In genomic region chr3:196620228-196620627, GRCh38 we compare ENCODE assay signal across 9 cellular contexts. TPM values are rescaled to one million over a fixed set of nuclear protein-coding genes. Genes with fewer than 3 reads are reported as not detected.
DNase-seq lines count a peak whose midpoint lies in the region; ATAC-seq and TF ChIP-seq lines count a peak whose summit lies in the region.
"Had no signal": no experiment of that assay in that cellular context is flagged by ENCODE, and none has a peak within 500 bp of the region (broad histone marks: within the 10 kb centered on the region; RNA-seq: fewer than 3 reads in every experiment).

No MANE protein-coding gene starts in this region.

- in situ Hi-C loops in transverse colon (cut with MboI; ENCODE audit: low pct_ligation_motif_present in 1 of 4, low pct_unique_long_range_greater_than_20kb in 1 of 4, low sequenced_read_pairs in 3 of 4): loop anchor here in 1 of 4 donors (25.0 kb wide), 1 partner anchor 342 kb away; the partner anchor contains the start of gene PIGZ

- H3K36me3 Mint-ChIP-seq in activated naive CD8-positive, alpha-beta T cell treated with anti-CD3 and anti-CD28 coated beads, Interleukin-2, amount 50 U/mL, for 24 hours (ENCODE audit: low read depth): no peaks in the 10 kb centered on the region
- no peaks in the 10 kb centered on the region for H3K36me3 Mint-ChIP-seq in activated naive CD8-positive, alpha-beta T cell treated with anti-CD3 and anti-CD28 coated beads for 36 hours
- H3K36me3 Mint-ChIP-seq: CD4-positive, CD25-positive, alpha-beta regulatory T cell had no signal

- WGBS in transverse colon (ENCODE audit: low coverage in 1 of 2), 2 donors: 60 to 63% methylated on average over 1 to 11 of the region's 11 CpGs

- H3K4me1 ChIP-seq in SJCRH30 (peaks cover 7% of the 10 kb centered on the region), right atrium auricular region (peaks cover 0 to 8% of the 10 kb centered on the region in 2 donors), transverse colon (peaks cover 4 to 13% (median 8%) of the 10 kb centered on the region in 4 donors), MM.1S (ENCODE audit: low read length) (no peaks in the 10 kb centered on the region), colonic mucosa (no peaks in the 10 kb centered on the region)

- peak; percentile 33 for ATAC-seq in activated naive CD8-positive, alpha-beta T cell treated with anti-CD3 and anti-CD28 coated beads, Interleukin-2, amount 50 U/mL, for 24 hours

- H3K27ac Mint-ChIP-seq in activated naive CD8-positive, alpha-beta T cell treated with anti-CD3 and anti-CD28 coated beads, Interleukin-2, amount 50 U/mL, for 24 hours: peak overlapping the region; percentile 29
- no peak overlapping the region for H3K27ac Mint-ChIP-seq in activated naive CD8-positive, alpha-beta T cell treated with anti-CD3 and anti-CD28 coated beads for 36 hours

- no peaks in the 10 kb centered on the region for H3K9me3 Mint-ChIP-seq in activated naive CD8-positive, alpha-beta T cell treated with anti-CD3 and anti-CD28 coated beads, Interleukin-2, amount 50 U/mL, for 24 hours
- H3K9me3 Mint-ChIP-seq in activated naive CD8-positive, alpha-beta T cell treated with anti-CD3 and anti-CD28 coated beads for 36 hours: no peaks in the 10 kb centered on the region
- H3K9me3 Mint-ChIP-seq: CD4-positive, CD25-positive, alpha-beta regulatory T cell had no signal

- H3K36me3 ChIP-seq in SJCRH30 (no peaks in the 10 kb centered on the region), right atrium auricular region (no peaks in the 10 kb centered on the region), transverse colon (no peaks in the 10 kb centered on the region), MM.1S (replicated peaks; ENCODE audit: insufficient read depth, low read length) (no peaks in the 10 kb centered on the region), colonic mucosa (no peaks in the 10 kb centered on the region)

- H3K9me2 ChIP-seq in MM.1S (replicated peaks; ENCODE audit: insufficient read depth, low read length): no peaks in the 10 kb centered on the region

- no peaks in the 10 kb centered on the region for H3F3A ChIP-seq in MM.1S (ENCODE audit: insufficient read depth, low read length)

- TF ChIP-seq POLR2A in transverse colon (IDR thresholded peaks at IDR 0.05): no peak

- no peaks in the 10 kb centered on the region for H3K27me3 Mint-ChIP-seq in activated naive CD8-positive, alpha-beta T cell treated with anti-CD3 and anti-CD28 coated beads, Interleukin-2, amount 50 U/mL, for 24 hours
- H3K27me3 Mint-ChIP-seq in activated naive CD8-positive, alpha-beta T cell treated with anti-CD3 and anti-CD28 coated beads for 36 hours: no peaks in the 10 kb centered on the region
- H3K27me3 Mint-ChIP-seq: CD4-positive, CD25-positive, alpha-beta regulatory T cell had no signal

- no peaks in the 10 kb centered on the region for H3K79me2 ChIP-seq in MM.1S (ENCODE audit: low read length)

- DNase-seq in activated naive CD8-positive, alpha-beta T cell treated with anti-CD3 and anti-CD28 coated beads, Interleukin-2, amount 50 U/mL, for 24 hours: no peak
- DNase-seq in activated naive CD8-positive, alpha-beta T cell treated with anti-CD3 and anti-CD28 coated beads for 36 hours: no peak
- DNase-seq in SJCRH30: peak; percentile 21 to 46
- peak; percentile 71 for DNase-seq in right atrium auricular region (ENCODE audit: low spot score)
- DNase-seq in transverse colon: peak; percentile 44
- no peak for DNase-seq in MM.1S
- no peak for DNase-seq in NCI-H1092 treated with DMSO at 0.1 percent for 48 hours (lab: John Stamatoyannopoulos, UW)
- DNase-seq in colonic mucosa: no peak
- DNase-seq: CD4-positive, CD25-positive, alpha-beta regulatory T cell had no signal

- no peak overlapping the region for H2AFZ ChIP-seq in MM.1S (ENCODE audit: low read length)

- no peaks in the 10 kb centered on the region for H4K20me1 ChIP-seq in MM.1S (ENCODE audit: insufficient read depth, low read length)

- H3K27ac ChIP-seq in SJCRH30 (no peak overlapping the region), right atrium auricular region (peak overlapping the region in 1 of 2 donors; percentile 6), transverse colon (peak overlapping the region; percentile 61 to 79 (median 68)), MM.1S (ENCODE audit: low read length) (no peak overlapping the region), colonic mucosa (no peak overlapping the region)

- TF ChIP-seq CTCF in right atrium auricular region (IDR thresholded peaks at IDR 0.05): no peak
- TF ChIP-seq CTCF in transverse colon (IDR thresholded peaks at IDR 0.05): no peak
- TF ChIP-seq CTCF in MM.1S (IDR thresholded peaks at IDR 0.05; ENCODE audit: low read length): no peak
- TF ChIP-seq CTCF in colonic mucosa (IDR thresholded peaks at IDR 0.05): no peak

- H3K9ac ChIP-seq in MM.1S (ENCODE audit: low read length) (no peak overlapping the region), colonic mucosa (ENCODE audit: low read depth in 2 of 2, low read length in 2 of 2) (no peak overlapping the region)

- H3K4me1 Mint-ChIP-seq in activated naive CD8-positive, alpha-beta T cell treated with anti-CD3 and anti-CD28 coated beads, Interleukin-2, amount 50 U/mL, for 24 hours: peaks cover 38% of the 10 kb centered on the region
- peaks cover 33% of the 10 kb centered on the region for H3K4me1 Mint-ChIP-seq in activated naive CD8-positive, alpha-beta T cell treated with anti-CD3 and anti-CD28 coated beads for 36 hours

- H3K4me3 ChIP-seq in SJCRH30 (no peak overlapping the region), right atrium auricular region (no peak overlapping the region), transverse colon (no peak overlapping the region), MM.1S (ENCODE audit: low read length) (no peak overlapping the region), colonic mucosa (no peak overlapping the region)

- no peak overlapping the region for H3K4me2 ChIP-seq in MM.1S (ENCODE audit: low read depth, low read length)

- H3K4me3 Mint-ChIP-seq in activated naive CD8-positive, alpha-beta T cell treated with anti-CD3 and anti-CD28 coated beads, Interleukin-2, amount 50 U/mL, for 24 hours: no peak overlapping the region
- H3K4me3 Mint-ChIP-seq in activated naive CD8-positive, alpha-beta T cell treated with anti-CD3 and anti-CD28 coated beads for 36 hours: no peak overlapping the region
- H3K4me3 Mint-ChIP-seq: CD4-positive, CD25-positive, alpha-beta regulatory T cell had no signal

- intact Hi-C loops in transverse colon (cut with DNase I; ENCODE audit: low total_unique reads) (no loop called here), colonic mucosa (cut with DNase I) (no loop called here)

- TF ChIP-seq EP300 in transverse colon (IDR thresholded peaks at IDR 0.05; ENCODE audit: low read depth): no peak

- H3K9me3 ChIP-seq in SJCRH30 (replicated peaks) (no peaks in the 10 kb centered on the region), right atrium auricular region (no peaks in the 10 kb centered on the region), transverse colon (no peaks in the 10 kb centered on the region), MM.1S (replicated peaks; ENCODE audit: insufficient read depth, low read length) (no peaks in the 10 kb centered on the region), colonic mucosa (no peaks in the 10 kb centered on the region)

- H3K27me3 ChIP-seq in SJCRH30 (peaks cover 7% of the 10 kb centered on the region; the same call in 1 of the 2 replicates), right atrium auricular region (no peaks in the 10 kb centered on the region), transverse colon (no peaks in the 10 kb centered on the region), MM.1S (replicated peaks; ENCODE audit: insufficient read depth, low read length) (no peaks in the 10 kb centered on the region), colonic mucosa (no peaks in the 10 kb centered on the region)

RNA-seq across cellular contexts. Expression of gene NRROS, which starts 19.3 kb away (rescaled TPM):
- 10 to 100 TPM; 21.2 to 22.0 TPM for total RNA-seq in activated naive CD8-positive, alpha-beta T cell treated with anti-CD3 and anti-CD28 coated beads for 36 hours
- total RNA-seq in SJCRH30 (2014; rRNA removed; shearing (Covaris generic)): not detected in 2 replicates
- total RNA-seq in right atrium auricular region (1 to 10 TPM; 2.4 to 4.8 TPM), transverse colon (1 to 10 TPM in 2 of 4 donors, not detected in 2; 2.5 to 3.7 TPM), colonic mucosa (1 to 10 TPM; 2.1 to 2.2 TPM)

RNA-seq across cellular contexts. Expression of gene FBXO45, which starts 51.8 kb away (rescaled TPM):
- 10 to 100 TPM; 26.1 to 26.3 TPM for total RNA-seq in activated naive CD8-positive, alpha-beta T cell treated with anti-CD3 and anti-CD28 coated beads for 36 hours
- total RNA-seq in SJCRH30 (2014; rRNA removed; shearing (Covaris generic)): 29.3 and 32.3 TPM in 2 replicates
- total RNA-seq in right atrium auricular region (1 to 10 TPM; 6.3 to 6.5 TPM), transverse colon (1 to 10 TPM; 2.4 to 8.6 (median 5.3) TPM), colonic mucosa (10 to 100 TPM; 12.1 to 13.9 TPM)

RNA-seq across cellular contexts. Expression of gene WDR53, which starts 51.9 kb away (rescaled TPM):
- 10 to 100 TPM; 27.3 to 27.5 TPM for total RNA-seq in activated naive CD8-positive, alpha-beta T cell treated with anti-CD3 and anti-CD28 coated beads for 36 hours
- 10.3 and 12.8 TPM in 2 replicates for total RNA-seq in SJCRH30 (2014; rRNA removed; shearing (Covaris generic))
- total RNA-seq in right atrium auricular region: 1 to 10 TPM; 3.0 to 4.3 TPM
- total RNA-seq in transverse colon: 10 to 100 TPM in 1 of 4 donors, 1 to 10 TPM in 2, not detected in 1; 1.6 to 14.2 (median 4.6) TPM
- total RNA-seq in colonic mucosa: 10 to 100 TPM in 1 of 2 donors, 1 to 10 TPM in 1; 8.0 to 11.7 TPM

Comparison
In these comparisons a context has a peak if more than half of its experiments do, and no peak if none do; other contexts are left out.
1. DNase-seq: peak in SJCRH30 (2 of 2), right atrium auricular region (single experiment) and transverse colon (single experiment); none in activated naive CD8-positive, alpha-beta T cell treated with anti-CD3 and anti-CD28 coated beads, Interleukin-2, amount 50 U/mL, for 24 hours (single experiment), activated naive CD8-positive, alpha-beta T cell treated with anti-CD3 and anti-CD28 coated beads for 36 hours (single experiment), MM.1S (single experiment), NCI-H1092 treated with DMSO at 0.1 percent for 48 hours (single experiment) and colonic mucosa (single experiment).
2. H3K27ac ChIP-seq: peak in transverse colon (4 of 4); none in SJCRH30 (single experiment), MM.1S (single experiment) and colonic mucosa (single experiment).